8 cellular contexts compared by ENCODE assay signal in genomic region chr22:23180893-23181762, GRCh38. TPM values are rescaled to one million over a fixed set of nuclear protein-coding genes. Genes with fewer than 3 reads are reported as not detected.
DNase-seq lines count a peak whose midpoint lies in the region; ATAC-seq and TF ChIP-seq lines count a peak whose summit lies in the region.

No MANE protein-coding gene starts in this region.

- TF ChIP-seq CTCF in SK-N-SH (IDR thresholded peaks at IDR 0.05) (no peak), activated B cell treated with CpG ODN at 0.5 μM for 24 hours (IDR thresholded peaks at IDR 0.05) (no peak), esophagus muscularis mucosa (IDR thresholded peaks at IDR 0.05) (no peak), ovary (IDR thresholded peaks at IDR 0.05) (no peak)

- H3K36me3 ChIP-seq in SK-N-SH (replicated peaks in 1 of 2; ENCODE audit: control insufficient read depth in 1 of 2, insufficient read depth in 2 of 2, low read length in 1 of 2): peaks cover 0 to 2% of the 10 kb centered on the region in 2 experiments
- H3K36me3 ChIP-seq in esophagus muscularis mucosa: no peaks in the 10 kb centered on the region
- no peaks in the 10 kb centered on the region for H3K36me3 ChIP-seq in ovary

- no peak overlapping the region for H3K9ac ChIP-seq in SK-N-SH

- H3F3A ChIP-seq in SK-N-SH (replicated peaks; ENCODE audit: insufficient read depth): no peaks in the 10 kb centered on the region

- no peak overlapping the region for H3K27ac Mint-ChIP-seq in activated B cell treated with CpG ODN at 0.5 μM for 24 hours

- no peak for TF ChIP-seq RAD21 in SK-N-SH (IDR thresholded peaks at IDR 0.05; ENCODE audit: low read length)

- intact Hi-C loops in activated B cell treated with CpG ODN at 0.5 μM for 24 hours (cut with micrococcal nuclease) (loop anchor here (1.0 kb wide), 1 partner anchor 36 kb away; the partner anchor contains the start of gene RAB36), esophagus muscularis mucosa (cut with DNase I) (no loop called here), ovary (cut with DNase I) (loop anchor here in 1 of 4 donors (1.0 kb wide), 1 partner anchor 101 kb away; no protein-coding TSS in a partner anchor)

- H3K27ac ChIP-seq in SK-N-SH (ENCODE audit: low read depth in 2 of 2, low read length in 1 of 2) (peak overlapping the region in 1 of 2 experiments; percentile 83; a peak in 1 of 4 replicates), esophagus muscularis mucosa (replicated peaks in 1 of 4) (peak overlapping the region; percentile 76 to 89 (median 86)), ovary (peak overlapping the region in 1 of 2 donors; percentile 30)

- H3K4me3 Mint-ChIP-seq in activated B cell treated with CpG ODN at 0.5 μM for 24 hours: peak overlapping the region; percentile 81

- H3K9me3 Mint-ChIP-seq in activated B cell treated with CpG ODN at 0.5 μM for 24 hours: peaks cover 4% of the 10 kb centered on the region

- H3K4me1 ChIP-seq in SK-N-SH (ENCODE audit: control insufficient read depth in 1 of 2, insufficient read depth in 2 of 2, low read depth in 1 of 2, low read length in 1 of 2): peaks cover 13 to 52% of the 10 kb centered on the region in 2 experiments
- H3K4me1 ChIP-seq in esophagus muscularis mucosa: peaks cover 42 to 69% (median 67%) of the 10 kb centered on the region in 4 donors
- H3K4me1 ChIP-seq in ovary (ENCODE audit: insufficient read depth): peaks cover 23% of the 10 kb centered on the region

- ATAC-seq in SK-N-SH treated with all-trans-retinoic acid at 6 μM for 48 hours: no peak
- no peak for ATAC-seq in activated B cell treated with CpG ODN at 0.5 μM for 24 hours (ENCODE audit: low read depth)
- ATAC-seq in HG03097 (IDR thresholded peaks at IDR 0.05; ENCODE audit: low FRiP score, unreplicated experiment): no peak
- no peak for ATAC-seq in GM18873 (IDR thresholded peaks at IDR 0.05; ENCODE audit: low FRiP score, unreplicated experiment)

- H3K36me3 Mint-ChIP-seq in activated B cell treated with CpG ODN at 0.5 μM for 24 hours (ENCODE audit: low read depth): no peaks in the 10 kb centered on the region

- peak overlapping the region; percentile 73 for H3K4me2 ChIP-seq in SK-N-SH

- no peaks in the 10 kb centered on the region for H3K9me2 ChIP-seq in SK-N-SH

- H3K79me2 ChIP-seq in SK-N-SH (ENCODE audit: insufficient read depth): peaks cover 50% of the 10 kb centered on the region

- 62% methylated on average over 30 of the region's 116 CpGs for WGBS in SK-N-SH (ENCODE audit: low lambda C conversion rate)
- 35% methylated on average over 44 of the region's 116 CpGs for WGBS in esophagus muscularis mucosa
- 11 to 22% (median 15%) methylated on average over 64 to 116 of the region's 116 CpGs for WGBS in ovary, 3 donors

- TF ChIP-seq POLR2A in esophagus muscularis mucosa (IDR thresholded peaks at IDR 0.05; ENCODE audit: low read depth) (no peak), ovary (IDR thresholded peaks at IDR 0.05) (no peak)

- TF ChIP-seq EP300 in SK-N-SH (IDR thresholded peaks at IDR 0.05; ENCODE audit: borderline replicate concordance in 1 of 2, low read depth in 1 of 2, low read length in 1 of 2) (no peak), esophagus muscularis mucosa (IDR thresholded peaks at IDR 0.05) (no peak), ovary (IDR thresholded peaks at IDR 0.05) (no peak)

- H3K4me3 ChIP-seq in SK-N-SH (ENCODE audit: low read depth in 2 of 2, low read length in 1 of 2): peak overlapping the region; percentile 53 to 83
- peak overlapping the region; percentile 68 to 90 (median 69) for H3K4me3 ChIP-seq in esophagus muscularis mucosa
- peak overlapping the region; percentile 66 for H3K4me3 ChIP-seq in ovary

- CTCF ChIA-PET in SK-N-SH (lab: Yijun Ruan, JAX): interaction anchor here (0.6 to 21.1 kb wide), 12 partner anchors 13 to 106 kb away, joined by 3 to 587 read pairs (median 3); no protein-coding TSS in a partner anchor
- CTCF ChIA-PET in activated B cell treated with CpG ODN at 0.5 μM for 24 hours (lab: Charles Lee): interaction anchor here (1.0 to 11.1 kb wide), 6 partner anchors 39 to 109 kb away, joined by 3 to 215 read pairs (median 4); no protein-coding TSS in a partner anchor

- peaks cover 3% of the 10 kb centered on the region for H3K27me3 Mint-ChIP-seq in activated B cell treated with CpG ODN at 0.5 μM for 24 hours

- H2AFZ ChIP-seq in SK-N-SH (ENCODE audit: low read depth): no peak overlapping the region

- H3K27me3 ChIP-seq in SK-N-SH (ENCODE audit: insufficient read depth) (no peaks in the 10 kb centered on the region), esophagus muscularis mucosa (no peaks in the 10 kb centered on the region), ovary (no peaks in the 10 kb centered on the region)

- POLR2A ChIA-PET in SK-N-SH (lab: Yijun Ruan, JAX): interaction anchor here (0.7 to 1.2 kb wide), 3 partner anchors 101 to 342 kb away, joined by 3 to 5 read pairs (median 3); no protein-coding TSS in a partner anchor
- POLR2A ChIA-PET in activated B cell treated with CpG ODN at 0.5 μM for 24 hours (lab: Charles Lee): interaction anchor here (1.1 to 3.0 kb wide), 5 partner anchors 28 to 101 kb away, joined by 3 to 10 read pairs (median 6); partner anchors contain the start of gene RAB36

- peak; percentile 62 for DNase-seq in SK-N-SH
- DNase-seq in activated B cell treated with CpG ODN at 0.5 μM for 24 hours: peak; percentile 24
- DNase-seq in esophagus muscularis mucosa (ENCODE audit: extremely low spot score): no peak
- DNase-seq in ovary: peak in 3 of 5 donors; percentile 44 to 54 (median 53)
- no peak for DNase-seq in NCI-H1436 (lab: John Stamatoyannopoulos, UW)

- H3K4me1 Mint-ChIP-seq in activated B cell treated with CpG ODN at 0.5 μM for 24 hours: peaks cover 65% of the 10 kb centered on the region

- H4K20me1 ChIP-seq in SK-N-SH (ENCODE audit: insufficient read depth): peaks cover 39% of the 10 kb centered on the region

- no peaks in the 10 kb centered on the region for H3K9me3 ChIP-seq in SK-N-SH
- H3K9me3 ChIP-seq in esophagus muscularis mucosa: peaks cover 0 to 5% (median 2%) of the 10 kb centered on the region in 4 donors
- no peaks in the 10 kb centered on the region for H3K9me3 ChIP-seq in ovary

TF ChIP-seq in SK-N-SH, 30 proteins besides CTCF, POLR2A, EP300 and RAD21 (continues in another document):
- TF ChIP-seq JUND (IDR thresholded peaks at IDR 0.05) (no peak), SMC3 (IDR thresholded peaks at IDR 0.05; ENCODE audit: low read depth, low read length) (no peak)
- TF ChIP-seq, protein P1, sequence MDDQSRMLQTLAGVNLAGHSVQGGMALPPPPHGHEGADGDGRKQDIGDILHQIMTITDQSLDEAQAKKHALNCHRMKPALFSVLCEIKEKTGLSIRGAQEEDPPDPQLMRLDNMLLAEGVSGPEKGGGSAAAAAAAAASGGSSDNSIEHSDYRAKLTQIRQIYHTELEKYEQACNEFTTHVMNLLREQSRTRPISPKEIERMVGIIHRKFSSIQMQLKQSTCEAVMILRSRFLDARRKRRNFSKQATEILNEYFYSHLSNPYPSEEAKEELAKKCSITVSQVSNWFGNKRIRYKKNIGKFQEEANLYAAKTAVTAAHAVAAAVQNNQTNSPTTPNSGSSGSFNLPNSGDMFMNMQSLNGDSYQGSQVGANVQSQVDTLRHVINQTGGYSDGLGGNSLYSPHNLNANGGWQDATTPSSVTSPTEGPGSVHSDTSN (IDR thresholded peaks at IDR 0.05): no peak

TF ChIP-seq in SK-N-SH treated with all-trans-retinoic acid at 6 μM for 48 hours, 23 proteins besides CTCF, POLR2A, EP300 and RAD21 (continues in another document):
- no peak for TF ChIP-seq ARNTL (CRISPR knock-in tag; IDR thresholded peaks at IDR 0.05; ENCODE audit: borderline replicate concordance, low read depth)
- TF ChIP-seq SNAI2 (CRISPR knock-in tag; IDR thresholded peaks at IDR 0.05): no peak
- TF ChIP-seq TCF4 (CRISPR knock-in tag; IDR thresholded peaks at IDR 0.05; ENCODE audit: borderline replicate concordance): no peak
- no peak for TF ChIP-seq PPARA (CRISPR knock-in tag; IDR thresholded peaks at IDR 0.05; ENCODE audit: borderline replicate concordance)
- no peak for TF ChIP-seq GLIS3 (CRISPR knock-in tag; IDR thresholded peaks at IDR 0.05)
- TF ChIP-seq, protein P2, sequence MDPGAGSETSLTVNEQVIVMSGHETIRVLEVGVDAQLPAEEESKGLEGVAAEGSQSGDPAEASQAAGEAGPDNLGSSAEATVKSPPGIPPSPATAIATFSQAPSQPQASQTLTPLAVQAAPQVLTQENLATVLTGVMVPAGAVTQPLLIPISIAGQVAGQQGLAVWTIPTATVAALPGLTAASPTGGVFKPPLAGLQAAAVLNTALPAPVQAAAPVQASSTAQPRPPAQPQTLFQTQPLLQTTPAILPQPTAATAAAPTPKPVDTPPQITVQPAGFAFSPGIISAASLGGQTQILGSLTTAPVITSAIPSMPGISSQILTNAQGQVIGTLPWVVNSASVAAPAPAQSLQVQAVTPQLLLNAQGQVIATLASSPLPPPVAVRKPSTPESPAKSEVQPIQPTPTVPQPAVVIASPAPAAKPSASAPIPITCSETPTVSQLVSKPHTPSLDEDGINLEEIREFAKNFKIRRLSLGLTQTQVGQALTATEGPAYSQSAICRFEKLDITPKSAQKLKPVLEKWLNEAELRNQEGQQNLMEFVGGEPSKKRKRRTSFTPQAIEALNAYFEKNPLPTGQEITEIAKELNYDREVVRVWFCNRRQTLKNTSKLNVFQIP (CRISPR knock-in tag; IDR thresholded peaks at IDR 0.05; ENCODE audit: borderline replicate concordance, low read depth): no peak
- no peak for TF ChIP-seq TOX (CRISPR knock-in tag; IDR thresholded peaks at IDR 0.05; ENCODE audit: borderline replicate concordance)
- TF ChIP-seq ZNF70 (CRISPR knock-in tag; IDR thresholded peaks at IDR 0.05): no peak

RNA-seq across cellular contexts. Expression of gene BCR, which starts 0.8 kb away (rescaled TPM):
- polyA plus RNA-seq in SK-N-SH (2012; rRNA removed): 27.0 and 50.9 TPM in 2 replicates
- polyA plus RNA-seq in SK-N-SH (2012; cell fraction: cytosol; rRNA removed): 20.3 and 29.6 TPM in 2 replicates
- polyA plus RNA-seq in SK-N-SH (2012; cell fraction: nucleus; rRNA removed): 51.6 and 84.8 TPM in 2 replicates
- total RNA-seq in activated B cell treated with CpG ODN at 0.5 μM for 24 hours: 20.9 and 23.8 TPM in 2 replicates
- 10 to 100 TPM; 35.7 to 58.5 (median 48.0) TPM for total RNA-seq in esophagus muscularis mucosa
- 10 to 100 TPM; 21.8 to 44.6 (median 38.3) TPM for total RNA-seq in ovary
- polyA plus RNA-seq in ovary: 10 to 100 TPM in 1 of 2 donors, 1 to 10 TPM in 1; 7.1 to 17.2 TPM

RNA-seq across cellular contexts. Expression of gene RAB36, which starts 35.9 kb away (rescaled TPM):
- polyA plus RNA-seq in SK-N-SH (2012; rRNA removed): 6.6 and 6.8 TPM in 2 replicates
- polyA plus RNA-seq in SK-N-SH (2012; cell fraction: cytosol; rRNA removed): 3.5 and 5.0 TPM in 2 replicates
- polyA plus RNA-seq in SK-N-SH (2012; cell fraction: nucleus; rRNA removed): 10.6 TPM in 2 replicates
- total RNA-seq in activated B cell treated with CpG ODN at 0.5 μM for 24 hours: 1.7 and 2.1 TPM in 2 replicates
- 10 to 100 TPM in 1 of 4 donors, 1 to 10 TPM in 3; 5.0 to 10.8 (median 8.2) TPM for total RNA-seq in esophagus muscularis mucosa
- total RNA-seq in ovary: 10 to 100 TPM in 3 of 7 donors, 1 to 10 TPM in 4; 3.9 to 18.7 (median 9.0) TPM
- polyA plus RNA-seq in ovary: 1 to 10 TPM; 4.0 to 5.1 TPM

RNA-seq across cellular contexts. Expression of gene RSPH14, which starts 39.3 kb away (rescaled TPM):
- polyA plus RNA-seq in SK-N-SH (2012; rRNA removed): 1.7 and 1.8 TPM in 2 replicates
- polyA plus RNA-seq in SK-N-SH (2012; cell fraction: cytosol; rRNA removed): 1.4 and 1.5 TPM in 2 replicates
- 2.0 and 2.4 TPM in 2 replicates for polyA plus RNA-seq in SK-N-SH (2012; cell fraction: nucleus; rRNA removed)
- total RNA-seq in activated B cell treated with CpG ODN at 0.5 μM for 24 hours: not detected in 2 replicates
- under 1 TPM in 2 of 4 donors, not detected in 2; 0.33 to 0.80 TPM for total RNA-seq in esophagus muscularis mucosa
- 1 to 10 TPM; 1.4 to 4.6 (median 3.2) TPM for total RNA-seq in ovary
- polyA plus RNA-seq in ovary: 1 to 10 TPM; 1.4 to 2.0 TPM

Comparison
In these comparisons a context has a peak if more than half of its experiments do, and no peak if none do; other contexts are left out.
1. DNase-seq: peak in SK-N-SH (single experiment), activated B cell treated with CpG ODN at 0.5 μM for 24 hours (single experiment) and ovary (3 of 5); none in esophagus muscularis mucosa (single experiment) and NCI-H1436 (single experiment).
2. Peak in every context shown above with its lines, with median percentiles within 50 percentile points of each other: H3K4me3 ChIP-seq.